In the genomic region with DNA sequence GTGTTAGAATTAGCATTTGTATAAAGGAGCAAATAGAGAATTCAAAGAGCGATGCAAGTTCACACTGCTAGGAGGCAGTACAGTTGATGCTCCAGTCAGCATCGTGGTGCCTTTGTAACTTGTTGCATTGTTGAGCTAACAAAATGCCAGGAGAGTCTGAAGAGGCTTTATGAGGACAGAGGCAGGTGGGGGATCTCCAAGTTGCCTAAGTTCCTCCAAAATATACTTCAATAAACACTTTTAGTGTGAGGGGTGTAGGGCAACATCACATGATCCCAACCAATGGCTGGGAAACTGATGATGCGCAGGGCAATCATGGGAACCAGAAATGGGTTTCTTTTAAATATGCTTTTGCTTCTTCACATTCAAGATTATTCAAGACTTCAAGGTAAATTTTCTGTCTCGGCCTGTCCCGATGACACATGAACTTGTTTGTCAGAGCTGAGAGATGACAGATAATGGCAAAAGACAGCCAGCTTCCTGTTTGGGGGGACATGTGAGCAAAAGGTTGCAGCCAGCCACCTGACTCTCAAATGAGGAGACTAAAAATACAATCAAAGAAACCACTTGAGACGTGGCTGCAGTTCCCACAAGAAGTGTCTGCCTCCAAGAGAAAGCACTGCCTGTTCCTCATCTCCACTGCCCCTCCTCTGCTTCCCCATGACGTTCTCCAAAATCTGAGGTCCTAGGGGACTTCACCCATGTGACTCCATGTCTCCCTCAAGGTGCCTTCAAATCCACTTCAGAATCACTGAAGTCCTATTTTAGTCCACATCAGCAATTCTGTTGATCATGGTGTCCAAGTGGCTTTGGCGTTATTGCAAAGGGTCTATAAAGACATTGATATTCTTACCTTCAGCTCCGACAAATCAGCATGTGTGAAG, we compare ENCODE assay signal across 9 cellular contexts. TPM values are rescaled to one million over a fixed set of nuclear protein-coding genes. Genes with fewer than 3 reads are reported as not detected.
DNase-seq lines count a peak whose midpoint lies in the region; ATAC-seq lines count a peak whose summit lies in the region.
"Had no signal": no experiment of that assay in that cellular context is flagged by ENCODE, and none has a peak within 500 bp of the region (broad histone marks: within the 10 kb centered on the region; RNA-seq: fewer than 3 reads in every experiment).

No MANE protein-coding gene starts in this region.

- no peaks in the 10 kb centered on the region for H3K9me3 ChIP-seq in BLaER1
- no peaks in the 10 kb centered on the region for H3K9me3 ChIP-seq in KOPT-K1 (ENCODE audit: insufficient read depth, low read length, poor library complexity, severe bottlenecking)
- H3K9me3 ChIP-seq in SJCRH30 (replicated peaks): no peaks in the 10 kb centered on the region
- H3K9me3 ChIP-seq: adrenal gland had no signal

- no peak overlapping the region for H3K4me3 Mint-ChIP-seq in activated T-cell treated with anti-CD3 and anti-CD28 coated beads, Interleukin-2, amount 50 U/mL, for 4 hours

- H4K20me1 ChIP-seq in BLaER1: no peaks in the 10 kb centered on the region

- peaks cover 77% of the 10 kb centered on the region for H3K4me1 Mint-ChIP-seq in activated T-cell treated with anti-CD3 and anti-CD28 coated beads, Interleukin-2, amount 50 U/mL, for 4 hours (ENCODE audit: low read depth)

- H3K4me2 ChIP-seq in BLaER1: peak overlapping the region; percentile 76

- peak overlapping the region; percentile 35; the same call in 1 of the 2 replicates for H3K9ac ChIP-seq in BLaER1

- H3K27me3 Mint-ChIP-seq in activated T-cell treated with anti-CD3 and anti-CD28 coated beads, Interleukin-2, amount 50 U/mL, for 4 hours (ENCODE audit: low read depth): no peaks in the 10 kb centered on the region

- H3K27me3 ChIP-seq in BLaER1: no peaks in the 10 kb centered on the region
- H3K27me3 ChIP-seq in SJCRH30: no peaks in the 10 kb centered on the region
- H3K27me3 ChIP-seq: adrenal gland had no signal

- H3K36me3 ChIP-seq in BLaER1: peaks cover 49% of the 10 kb centered on the region
- peaks cover 3% of the 10 kb centered on the region; the same call in 1 of the 2 replicates for H3K36me3 ChIP-seq in KOPT-K1 (ENCODE audit: insufficient read depth, low read length)
- no peaks in the 10 kb centered on the region for H3K36me3 ChIP-seq in SJCRH30
- H3K36me3 ChIP-seq: adrenal gland had no signal

- no peaks in the 10 kb centered on the region for H3K9me3 Mint-ChIP-seq in activated T-cell treated with anti-CD3 and anti-CD28 coated beads, Interleukin-2, amount 50 U/mL, for 4 hours

- peak; percentile 58 for ATAC-seq in GM21515 (IDR thresholded peaks at IDR 0.05; ENCODE audit: unreplicated experiment)
- peak; percentile 82 to 85 for ATAC-seq in activated T-cell treated with anti-CD3 and anti-CD28 coated beads, Interleukin-2, amount 50 U/mL, for 4 hours

- H3K27ac ChIP-seq in BLaER1: peak overlapping the region; percentile 90
- peak overlapping the region; percentile 53 for H3K27ac ChIP-seq in KOPT-K1 (ENCODE audit: low read depth, low read length, poor library complexity, severe bottlenecking)
- no peak overlapping the region for H3K27ac ChIP-seq in SJCRH30
- H3K27ac ChIP-seq: adrenal gland had no signal

- H3K36me3 Mint-ChIP-seq in activated T-cell treated with anti-CD3 and anti-CD28 coated beads, Interleukin-2, amount 50 U/mL, for 4 hours (ENCODE audit: insufficient read depth): peaks cover 32% of the 10 kb centered on the region

- DNase-seq in activated T-cell treated with anti-CD3 and anti-CD28 coated beads, Interleukin-2, amount 50 U/mL, for 4 hours: peak; percentile 58
- peak; percentile 10 to 35 for DNase-seq in stimulated activated CD4-positive, alpha-beta T cell treated with anti-CD3 and anti-CD28 coated beads, Interleukin-15, amount 100 ng/mL, for 1 hour (ENCODE audit: low read depth in 1 of 2, low spot score in 1 of 2)
- DNase-seq in DMS53 (lab: John Stamatoyannopoulos, UW) (no peak), NCI-H82 treated with DMSO at 0.1 percent for 48 hours (lab: John Stamatoyannopoulos, UW; ENCODE audit: unreplicated experiment) (no peak), SJCRH30 (no peak)

- H3K4me3 ChIP-seq in BLaER1 (peak overlapping the region; percentile 3; the same call in 1 of the 2 replicates), SJCRH30 (no peak overlapping the region)
- H3K4me3 ChIP-seq: adrenal gland had no signal

- H3K4me1 ChIP-seq in BLaER1 (peaks cover 80% of the 10 kb centered on the region), SJCRH30 (peaks cover 8% of the 10 kb centered on the region)
- H3K4me1 ChIP-seq: adrenal gland had no signal

RNA-seq across cellular contexts. Expression of a gene that starts 39.3 kb away (rescaled TPM):
- total RNA-seq in activated T-cell treated with anti-CD3 and anti-CD28 coated beads, Interleukin-2, amount 50 U/mL, for 4 hours: 10 to 100 TPM; 27.9 to 35.5 (median 29.9) TPM
- not detected in 2 replicates for total RNA-seq in SJCRH30 (2014; rRNA removed; shearing (Covaris generic))

Comparison
In these comparisons a context has a peak if more than half of its experiments do, and no peak if none do; other contexts are left out.
1. DNase-seq: peak in activated T-cell treated with anti-CD3 and anti-CD28 coated beads, Interleukin-2, amount 50 U/mL, for 4 hours (single experiment) and stimulated activated CD4-positive, alpha-beta T cell treated with anti-CD3 and anti-CD28 coated beads, Interleukin-15, amount 100 ng/mL, for 1 hour (2 of 2); none in DMS53 (single experiment), NCI-H82 treated with DMSO at 0.1 percent for 48 hours (single experiment) and SJCRH30 (0 of 2).
2. RNA of a gene that starts 39.3 kb away (total RNA-seq): 27.9 to 35.5 TPM in activated T-cell treated with anti-CD3 and anti-CD28 coated beads, Interleukin-2, amount 50 U/mL, for 4 hours; not detected in SJCRH30; every median in the first group is over 10 times any median in the second.